22 cellular contexts compared by ENCODE assay signal in genomic region chrX:43562372-43562771, GRCh38.
"Had no signal": no experiment of that assay in that cellular context is flagged by ENCODE, and none has a peak within 500 bp of the region (broad histone marks: within the 10 kb centered on the region; RNA-seq: fewer than 3 reads in every experiment).

No MANE protein-coding gene starts in this region.

- H3K4me3 ChIP-seq: dorsolateral prefrontal cortex, hepatocyte, lung, psoas muscle, right lobe of liver, spleen, stomach, uterus had no signal

- DNase-seq: cortex of kidney; dorsolateral prefrontal cortex; effector CD8-positive, alpha-beta T cell; foreskin keratinocyte; head of caudate nucleus; left colon; left ventricle myocardium superior; naive thymus-derived CD4-positive, alpha-beta T cell; nephron progenitor cell; psoas muscle; retina; right lobe of liver; spleen; stimulated activated CD4-positive, alpha-beta T cell treated with anti-CD3 and anti-CD28 coated beads, Interleukin-15, amount 100 ng/mL, for 24 hours; stimulated activated CD4-positive, alpha-beta T cell treated with anti-CD3 and anti-CD28 coated beads, Interleukin-1b, Interleukin-23, amount 100 ng/mL, for 48 hours; stimulated activated CD4-positive, alpha-beta T cell treated with anti-CD3 and anti-CD28 coated beads, Interleukin-4, amount 100 ng/mL, for 24 hours; stimulated activated naive B cell treated with anti-CD40 and anti-IgM and Interleukin-4, amounts not matched to agents 10 μg/mL and 1 μg/mL and 100 μg/mL, for 72 hours; stomach; substantia nigra; uterus had no signal
